ENCODE assay signal across 8 cellular contexts in the genomic region with DNA sequence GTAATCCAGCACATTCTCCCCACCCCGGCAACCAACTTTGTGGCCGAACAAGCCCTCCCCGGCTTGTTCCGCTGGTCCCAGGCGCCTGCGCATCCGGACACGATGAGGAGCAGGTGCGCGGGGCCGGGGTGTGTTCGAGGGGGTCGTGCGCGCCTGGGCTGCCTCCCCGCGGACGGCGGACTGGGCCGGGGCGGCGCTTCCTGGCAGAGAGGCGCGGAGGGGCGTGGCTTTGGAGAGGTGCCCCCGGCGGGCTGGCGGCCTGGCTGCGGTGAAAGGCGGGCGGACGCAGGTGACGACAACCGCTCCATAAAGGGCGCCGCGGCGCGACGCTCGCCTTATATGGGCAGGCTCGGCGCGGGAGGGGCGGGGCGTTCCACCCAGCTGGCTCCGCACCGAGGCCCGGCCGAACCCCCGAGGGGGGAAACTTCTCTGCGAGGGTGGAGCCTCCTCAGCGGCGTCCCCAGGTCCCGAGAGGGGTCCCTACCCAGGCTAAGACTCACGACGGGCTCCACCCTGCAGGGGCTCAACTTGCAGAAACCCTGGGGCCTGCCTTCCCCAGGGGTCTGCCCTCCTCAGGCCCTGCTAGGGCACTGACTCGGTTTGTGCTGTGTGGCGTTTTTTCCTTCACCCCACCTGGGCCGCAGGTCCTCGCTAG. TPM values are rescaled to one million over a fixed set of nuclear protein-coding genes. Genes with fewer than 3 reads are reported as not detected.
DNase-seq lines count a peak whose midpoint lies in the region; FAIRE-seq and TF ChIP-seq lines count a peak whose summit lies in the region.

No MANE protein-coding gene starts in this region.

- H3K27me3 ChIP-seq in astrocyte (ENCODE audit: insufficient read depth, low read length) (no peaks in the 10 kb centered on the region), rectal smooth muscle tissue (ENCODE audit: control insufficient read depth, insufficient read depth, low read length) (no peaks in the 10 kb centered on the region), vagina (no peaks in the 10 kb centered on the region)

- no peak overlapping the region for H3K4me3 Mint-ChIP-seq in astrocyte (ENCODE audit: unreplicated experiment)

- peak; percentile 49 to 68 for TF ChIP-seq POLR2A in vagina (IDR thresholded peaks at IDR 0.05)

- no peaks in the 10 kb centered on the region for H3K27me3 Mint-ChIP-seq in astrocyte (ENCODE audit: low read depth, unreplicated experiment)

- H3K79me2 ChIP-seq in astrocyte (ENCODE audit: insufficient read depth, low read length), result peaks cover 2% of the 10 kb centered on the region

- peak; percentile 91 for DNase-seq in EH (ENCODE audit: low read depth)
- peak; percentile 79 for DNase-seq in NCI-H1436 treated with DMSO at 0.1 percent for 48 hours (lab: John Stamatoyannopoulos, UW)
- DNase-seq in T-helper 22 cell (ENCODE audit: low read depth), result peak; percentile 95
- DNase-seq in astrocyte (ENCODE audit: low read depth), result peak; percentile 81
- peak; percentile 68 for DNase-seq in hepatic stellate cell (ENCODE audit: low spot score)
- DNase-seq in vagina (ENCODE audit: extremely low spot score in 2 of 2), result no peak

- H2AFZ ChIP-seq in astrocyte (ENCODE audit: low read depth, low read length), result peak overlapping the region; percentile 70

- peak overlapping the region; percentile 81 for H3K4me2 ChIP-seq in astrocyte (ENCODE audit: low read length)

- FAIRE-seq in astrocyte (lab: Jason Lieb, UNC), result no peak

- POLR2A ChIA-PET in HEK293 (lab: Yijun Ruan, JAX), result interaction anchor here (0.6 to 2.3 kb wide), 9 partner anchors 11 to 137 kb away, joined by 3 to 13 read pairs (median 4); a partner anchor contains a TSS

- H3K9me3 Mint-ChIP-seq in astrocyte (ENCODE audit: unreplicated experiment), result peaks cover 3% of the 10 kb centered on the region

- TF ChIP-seq CTCF in HEK293 (tag by site-specific recombination; IDR thresholded peaks at IDR 0.05) (peak; percentile 83), astrocyte (IDR thresholded peaks at IDR 0.05; ENCODE audit: insufficient read depth, low read depth, low read length) (no peak), vagina (IDR thresholded peaks at IDR 0.05) (no peak)

- H4K20me1 ChIP-seq in astrocyte (ENCODE audit: insufficient read depth, low read length), result no peaks in the 10 kb centered on the region

- H3K36me3 ChIP-seq in HEK293 (ENCODE audit: control insufficient read depth in 2 of 2, insufficient read depth in 1 of 2, low read length in 2 of 2), result no peaks in the 10 kb centered on the region
- H3K36me3 ChIP-seq in astrocyte (ENCODE audit: insufficient read depth, low read length), result no peaks in the 10 kb centered on the region
- H3K36me3 ChIP-seq in rectal smooth muscle tissue (ENCODE audit: control insufficient read depth, insufficient read depth, low read length), result no peaks in the 10 kb centered on the region
- no peaks in the 10 kb centered on the region for H3K36me3 ChIP-seq in vagina

- H3K9ac ChIP-seq in astrocyte (ENCODE audit: low read length), result peak overlapping the region; percentile 66
- H3K9ac ChIP-seq in rectal smooth muscle tissue (ENCODE audit: low read length), result peak overlapping the region; percentile 61

- H3K9me3 ChIP-seq in HEK293 (ENCODE audit: control insufficient read depth, insufficient read depth, low read depth, low read length), result no peaks in the 10 kb centered on the region
- H3K9me3 ChIP-seq in astrocyte (ENCODE audit: insufficient read depth, low read depth, low read length), result no peaks in the 10 kb centered on the region
- H3K9me3 ChIP-seq in vagina, result no peaks in the 10 kb centered on the region

- H3K4me3 ChIP-seq in HEK293 (ENCODE audit: low read depth, low read length) (peak overlapping the region; percentile 40), astrocyte (ENCODE audit: insufficient read depth, low read depth, low read length) (peak overlapping the region; percentile 48), rectal smooth muscle tissue (ENCODE audit: low read length) (peak overlapping the region; percentile 82), vagina (peak overlapping the region; percentile 51 to 63)

- no peaks in the 10 kb centered on the region for H3K36me3 Mint-ChIP-seq in astrocyte (ENCODE audit: low read depth, unreplicated experiment)

- CTCF ChIA-PET in HEK293 (lab: Yijun Ruan, JAX), result interaction anchor here (0.6 to 1.7 kb wide), 7 partner anchors 10 to 1206 kb away, joined by 3 to 6 read pairs (median 4); no protein-coding TSS in a partner anchor

- intact Hi-C loops in vagina (cut with DNase I), result loop anchor here (5.0 kb wide), 1 partner anchor 68 kb away; a partner anchor contains a TSS

- H3K27ac ChIP-seq in HEK293 (ENCODE audit: extremely low read depth, low read depth, low read length) (peak overlapping the region; percentile 63), astrocyte (ENCODE audit: low read depth, low read length) (peak overlapping the region; percentile 7), rectal smooth muscle tissue (ENCODE audit: low read depth, low read length) (peak overlapping the region; percentile 90), vagina (peak overlapping the region; percentile 96)

- H3K4me1 ChIP-seq in HEK293 (ENCODE audit: control insufficient read depth, insufficient read depth, low read length) (peaks cover 13% of the 10 kb centered on the region), astrocyte (ENCODE audit: insufficient read depth, low read length) (peaks cover 32% of the 10 kb centered on the region), rectal smooth muscle tissue (ENCODE audit: control insufficient read depth, insufficient read depth, low read length) (peaks cover 17% of the 10 kb centered on the region), vagina (peaks cover 60% of the 10 kb centered on the region)

- H3K27ac Mint-ChIP-seq in astrocyte (ENCODE audit: unreplicated experiment), result no peak overlapping the region

- peaks cover 21% of the 10 kb centered on the region for H3K4me1 Mint-ChIP-seq in astrocyte (ENCODE audit: low read depth, unreplicated experiment)

TF ChIP-seq in HEK293, 187 proteins besides CTCF, POLR2A, EP300 and RAD21 (continues in another document):
- TF ChIP-seq ZBTB8A (tag by site-specific recombination; IDR thresholded peaks at IDR 0.05), result peak; percentile 98
- peak; percentile 97 for TF ChIP-seq GLIS2 (tag by site-specific recombination; IDR thresholded peaks at IDR 0.05)
- no peak for TF ChIP-seq ZNF266 (tag by site-specific recombination; IDR thresholded peaks at IDR 0.05; ENCODE audit: low read depth)
- TF ChIP-seq, protein P1, sequence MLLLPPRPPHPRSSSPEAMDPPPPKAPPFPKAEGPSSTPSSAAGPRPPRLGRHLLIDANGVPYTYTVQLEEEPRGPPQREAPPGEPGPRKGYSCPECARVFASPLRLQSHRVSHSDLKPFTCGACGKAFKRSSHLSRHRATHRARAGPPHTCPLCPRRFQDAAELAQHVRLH (tag by site-specific recombination; IDR thresholded peaks at IDR 0.05), result peak; percentile 50; the same call in 1 of the 2 replicates
- TF ChIP-seq, protein P2, sequence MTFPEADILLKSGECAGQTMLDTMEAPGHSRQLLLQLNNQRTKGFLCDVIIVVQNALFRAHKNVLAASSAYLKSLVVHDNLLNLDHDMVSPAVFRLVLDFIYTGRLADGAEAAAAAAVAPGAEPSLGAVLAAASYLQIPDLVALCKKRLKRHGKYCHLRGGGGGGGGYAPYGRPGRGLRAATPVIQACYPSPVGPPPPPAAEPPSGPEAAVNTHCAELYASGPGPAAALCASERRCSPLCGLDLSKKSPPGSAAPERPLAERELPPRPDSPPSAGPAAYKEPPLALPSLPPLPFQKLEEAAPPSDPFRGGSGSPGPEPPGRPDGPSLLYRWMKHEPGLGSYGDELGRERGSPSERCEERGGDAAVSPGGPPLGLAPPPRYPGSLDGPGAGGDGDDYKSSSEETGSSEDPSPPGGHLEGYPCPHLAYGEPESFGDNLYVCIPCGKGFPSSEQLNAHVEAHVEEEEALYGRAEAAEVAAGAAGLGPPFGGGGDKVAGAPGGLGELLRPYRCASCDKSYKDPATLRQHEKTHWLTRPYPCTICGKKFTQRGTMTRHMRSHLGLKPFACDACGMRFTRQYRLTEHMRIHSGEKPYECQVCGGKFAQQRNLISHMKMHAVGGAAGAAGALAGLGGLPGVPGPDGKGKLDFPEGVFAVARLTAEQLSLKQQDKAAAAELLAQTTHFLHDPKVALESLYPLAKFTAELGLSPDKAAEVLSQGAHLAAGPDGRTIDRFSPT (tag by site-specific recombination; IDR thresholded peaks at IDR 0.05), result peak; percentile 98
- TF ChIP-seq, protein P3, sequence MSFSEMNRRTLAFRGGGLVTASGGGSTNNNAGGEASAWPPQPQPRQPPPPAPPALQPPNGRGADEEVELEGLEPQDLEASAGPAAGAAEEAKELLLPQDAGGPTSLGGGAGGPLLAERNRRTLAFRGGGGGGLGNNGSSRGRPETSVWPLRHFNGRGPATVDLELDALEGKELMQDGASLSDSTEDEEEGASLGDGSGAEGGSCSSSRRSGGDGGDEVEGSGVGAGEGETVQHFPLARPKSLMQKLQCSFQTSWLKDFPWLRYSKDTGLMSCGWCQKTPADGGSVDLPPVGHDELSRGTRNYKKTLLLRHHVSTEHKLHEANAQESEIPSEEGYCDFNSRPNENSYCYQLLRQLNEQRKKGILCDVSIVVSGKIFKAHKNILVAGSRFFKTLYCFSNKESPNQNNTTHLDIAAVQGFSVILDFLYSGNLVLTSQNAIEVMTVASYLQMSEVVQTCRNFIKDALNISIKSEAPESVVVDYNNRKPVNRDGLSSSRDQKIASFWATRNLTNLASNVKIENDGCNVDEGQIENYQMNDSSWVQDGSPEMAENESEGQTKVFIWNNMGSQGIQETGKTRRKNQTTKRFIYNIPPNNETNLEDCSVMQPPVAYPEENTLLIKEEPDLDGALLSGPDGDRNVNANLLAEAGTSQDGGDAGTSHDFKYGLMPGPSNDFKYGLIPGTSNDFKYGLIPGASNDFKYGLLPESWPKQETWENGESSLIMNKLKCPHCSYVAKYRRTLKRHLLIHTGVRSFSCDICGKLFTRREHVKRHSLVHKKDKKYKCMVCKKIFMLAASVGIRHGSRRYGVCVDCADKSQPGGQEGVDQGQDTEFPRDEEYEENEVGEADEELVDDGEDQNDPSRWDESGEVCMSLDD (tag by site-specific recombination; IDR thresholded peaks at IDR 0.05), result peak; percentile 87
- 0 out of 2 replicates have a peak, but pooled peaks have one; percentile 59 for TF ChIP-seq ZBTB7A (tag by site-specific recombination; IDR thresholded peaks at IDR 0.05; ENCODE audit: low read depth)
- peak; percentile 90 for TF ChIP-seq KLF9 (tag by site-specific recombination; IDR thresholded peaks at IDR 0.05; ENCODE audit: low read depth)
- peak; percentile 85 for TF ChIP-seq ZBTB20 (tag by site-specific recombination; IDR thresholded peaks at IDR 0.05)
- TF ChIP-seq KLF10 (tag by site-specific recombination; IDR thresholded peaks at IDR 0.05), result peak; percentile 84
- no peak for TF ChIP-seq ZNF146 (tag by site-specific recombination; IDR thresholded peaks at IDR 0.05)
- no peak for TF ChIP-seq ZNF433 (tag by site-specific recombination; IDR thresholded peaks at IDR 0.05; ENCODE audit: low read depth)
- peak; percentile 90 for TF ChIP-seq ZXDB (tag by site-specific recombination; IDR thresholded peaks at IDR 0.05)
- TF ChIP-seq ZEB2 (tag by site-specific recombination; IDR thresholded peaks at IDR 0.05), result peak; percentile 88

RNA-seq across cellular contexts. Expression of a gene that starts 26.4 kb away (rescaled TPM):
- 56.4 and 61.0 TPM in 2 replicates for total RNA-seq in astrocyte
- total RNA-seq in vagina, result 46.9 TPM

RNA-seq across cellular contexts. Expression of a gene that starts 51.8 kb away (rescaled TPM):
- 5.3 and 5.9 TPM in 2 replicates for total RNA-seq in astrocyte
- total RNA-seq in vagina, result 3.7 TPM

Comparison
In these comparisons a context has a peak if more than half of its experiments do, and no peak if none do; other contexts are left out.
1. DNase-seq: peak in EH (single experiment), NCI-H1436 treated with DMSO at 0.1 percent for 48 hours (single experiment), T-helper 22 cell (single experiment), astrocyte (single experiment) and hepatic stellate cell (single experiment); none in vagina (0 of 2).
2. H3K27ac ChIP-seq: peak in every context shown above with its lines; median percentile 96 in vagina; 90 in rectal smooth muscle tissue; 63 in HEK293; 7 in astrocyte.
3. Peak in every context shown above with its lines, with median percentiles within 50 percentile points of each other: H3K4me3 ChIP-seq.